11 cellular contexts compared by ENCODE assay signal in genomic region chr7:10022957-10023356, GRCh38.
A peak's percentile ranks its signal among the peaks of the same experiment; 100 is the strongest.
DNase-seq lines count a peak whose midpoint lies in the region; ATAC-seq and TF ChIP-seq lines count a peak whose summit lies in the region.
"Had no signal": no experiment of that assay in that cellular context is flagged by ENCODE, and none has a peak within 500 bp of the region (broad histone marks: within the 10 kb centered on the region; RNA-seq: fewer than 3 reads in every experiment).

No MANE protein-coding gene starts in this region.

- no peak overlapping the region for H3K27ac ChIP-seq in 22Rv1
- H3K27ac ChIP-seq in SK-N-SH (ENCODE audit: low read depth in 2 of 2, low read length in 1 of 2) = no peak overlapping the region; a peak in 1 of 4 replicates
- H3K27ac ChIP-seq in CD8-positive, alpha-beta memory T cell (ENCODE audit: low read depth, low read length) = no peak overlapping the region
- H3K27ac ChIP-seq: BLaER1 treated with 17β-estradiol and CSF1 and Interleukin-3, amounts not matched to agents 10 nM and 100 nM had no signal

- TF ChIP-seq CTCF in 22Rv1 (IDR thresholded peaks at IDR 0.05) (peak; percentile 82), SK-N-SH (IDR thresholded peaks at IDR 0.05) (no peak)

- TF ChIP-seq RAD21 in SK-N-SH (IDR thresholded peaks at IDR 0.05; ENCODE audit: low read length) = peak; percentile 69

- H4K20me1 ChIP-seq in SK-N-SH (ENCODE audit: insufficient read depth) = no peaks in the 10 kb centered on the region
- H4K20me1 ChIP-seq: BLaER1 treated with 17β-estradiol and CSF1 and Interleukin-3, amounts not matched to agents 10 nM and 100 nM had no signal

- peak; percentile 6 for DNase-seq in HEK293T (ENCODE audit: extremely low spot score)
- DNase-seq in SK-N-SH = peak; percentile 13
- peak; percentile 40 for DNase-seq in iPS-NIHi11 (ENCODE audit: low spot score)
- DNase-seq in CD8-positive, alpha-beta memory T cell = no peak
- DNase-seq in effector CD4-positive, alpha-beta T cell = no peak
- DNase-seq: stimulated activated CD4-positive, alpha-beta T cell treated with anti-CD3 and anti-CD28 coated beads, Interleukin-15, amount 100 ng/mL, for 24 hours; T-helper 1 cell had no signal

- POLR2A ChIA-PET in HEK293T (lab: Yijun Ruan, JAX) (no interaction called here), SK-N-SH (lab: Yijun Ruan, JAX) (no interaction called here)
- POLR2A ChIA-PET in CD8-positive, alpha-beta memory T cell (lab: Charles Lee) = no interaction called here

- H3K36me3 Mint-ChIP-seq in CD8-positive, alpha-beta memory T cell = no peaks in the 10 kb centered on the region

- H3K9me3 ChIP-seq in SK-N-SH = peaks cover 16% of the 10 kb centered on the region; the same call in 1 of the 2 replicates
- H3K9me3 ChIP-seq in CD8-positive, alpha-beta memory T cell (ENCODE audit: low read length) = no peaks in the 10 kb centered on the region
- H3K9me3 ChIP-seq: BLaER1 treated with 17β-estradiol and CSF1 and Interleukin-3, amounts not matched to agents 10 nM and 100 nM had no signal

- no peak overlapping the region for H2AFZ ChIP-seq in SK-N-SH (ENCODE audit: low read depth)

- H3K27me3 ChIP-seq in SK-N-SH (ENCODE audit: insufficient read depth) = no peaks in the 10 kb centered on the region
- no peaks in the 10 kb centered on the region for H3K27me3 ChIP-seq in CD8-positive, alpha-beta memory T cell (ENCODE audit: insufficient read depth, low read length, poor library complexity, severe bottlenecking)
- H3K27me3 ChIP-seq: BLaER1 treated with 17β-estradiol and CSF1 and Interleukin-3, amounts not matched to agents 10 nM and 100 nM had no signal

- no peak overlapping the region for H3K9ac ChIP-seq in SK-N-SH
- H3K9ac ChIP-seq: BLaER1 treated with 17β-estradiol and CSF1 and Interleukin-3, amounts not matched to agents 10 nM and 100 nM had no signal

- CTCF ChIA-PET in HEK293T (lab: Yijun Ruan, JAX) (no interaction called here), SK-N-SH (lab: Yijun Ruan, JAX) (interaction anchor here (0.6 to 2.3 kb wide), 5 partner anchors 11 to 560 kb away, joined by 3 to 5 read pairs (median 3); no protein-coding TSS in a partner anchor)
- CTCF ChIA-PET in CD8-positive, alpha-beta memory T cell (lab: Charles Lee) = no interaction called here

- H3F3A ChIP-seq in SK-N-SH (replicated peaks; ENCODE audit: insufficient read depth) = no peaks in the 10 kb centered on the region

- H3K4me2 ChIP-seq in SK-N-SH = no peak overlapping the region
- H3K4me2 ChIP-seq: BLaER1 treated with 17β-estradiol and CSF1 and Interleukin-3, amounts not matched to agents 10 nM and 100 nM had no signal

- 28% methylated on average over 2 of the region's 2 CpGs for WGBS in SK-N-SH (ENCODE audit: low lambda C conversion rate)

- no peaks in the 10 kb centered on the region for H3K79me2 ChIP-seq in SK-N-SH (ENCODE audit: insufficient read depth)

- H3K4me3 Mint-ChIP-seq in CD8-positive, alpha-beta memory T cell = no peak overlapping the region

- no peak overlapping the region for H3K4me3 ChIP-seq in SK-N-SH (ENCODE audit: low read depth in 2 of 2, low read length in 1 of 2)
- H3K4me3 ChIP-seq in CD8-positive, alpha-beta memory T cell (ENCODE audit: low read length) = no peak overlapping the region
- H3K4me3 ChIP-seq: BLaER1 treated with 17β-estradiol and CSF1 and Interleukin-3, amounts not matched to agents 10 nM and 100 nM had no signal

- no peak for TF ChIP-seq EP300 in SK-N-SH (IDR thresholded peaks at IDR 0.05; ENCODE audit: borderline replicate concordance in 1 of 2, low read depth in 1 of 2, low read length in 1 of 2)

- no peaks in the 10 kb centered on the region for H3K9me2 ChIP-seq in SK-N-SH

- peaks cover 0 to 19% (median 11%) of the 10 kb centered on the region in 5 donors for H3K9me3 Mint-ChIP-seq in CD8-positive, alpha-beta memory T cell

- ATAC-seq in HG03469 (IDR thresholded peaks at IDR 0.05; ENCODE audit: unreplicated experiment) (no peak), HG02623 (IDR thresholded peaks at IDR 0.05; ENCODE audit: unreplicated experiment) (no peak)

- H3K4me1 ChIP-seq in SK-N-SH (ENCODE audit: control insufficient read depth in 1 of 2, insufficient read depth in 2 of 2, low read depth in 1 of 2, low read length in 1 of 2) = no peaks in the 10 kb centered on the region
- no peaks in the 10 kb centered on the region for H3K4me1 ChIP-seq in CD8-positive, alpha-beta memory T cell (ENCODE audit: insufficient read depth, low read length)
- H3K4me1 ChIP-seq: BLaER1 treated with 17β-estradiol and CSF1 and Interleukin-3, amounts not matched to agents 10 nM and 100 nM had no signal

- peaks cover 0 to 4% of the 10 kb centered on the region in 2 experiments for H3K36me3 ChIP-seq in SK-N-SH (replicated peaks in 1 of 2; ENCODE audit: control insufficient read depth in 1 of 2, insufficient read depth in 2 of 2, low read length in 1 of 2)
- no peaks in the 10 kb centered on the region for H3K36me3 ChIP-seq in CD8-positive, alpha-beta memory T cell (ENCODE audit: insufficient read depth, low read length)
- H3K36me3 ChIP-seq: BLaER1 treated with 17β-estradiol and CSF1 and Interleukin-3, amounts not matched to agents 10 nM and 100 nM had no signal

- H3K27me3 Mint-ChIP-seq in CD8-positive, alpha-beta memory T cell = no peaks in the 10 kb centered on the region

- no peaks in the 10 kb centered on the region for H3K4me1 Mint-ChIP-seq in CD8-positive, alpha-beta memory T cell

- H3K27ac Mint-ChIP-seq in CD8-positive, alpha-beta memory T cell = no peak overlapping the region

TF ChIP-seq in HEK293T, 16 proteins besides CTCF, POLR2A, EP300 and RAD21:
- no peak for TF ChIP-seq TARDBP (IDR thresholded peaks at IDR 0.05)
- TF ChIP-seq BHLHE40 (IDR thresholded peaks at IDR 0.05; ENCODE audit: borderline replicate concordance) = no peak
- TF ChIP-seq LEF1 (IDR thresholded peaks at IDR 0.05; ENCODE audit: borderline replicate concordance) = no peak
- no peak for TF ChIP-seq PKNOX1 (IDR thresholded peaks at IDR 0.05)
- TF ChIP-seq FOXK2 (IDR thresholded peaks at IDR 0.05) = no peak
TF ChIP-seq in HEK293T: peak in this region for 0.

TF ChIP-seq in SK-N-SH, 30 proteins besides CTCF, POLR2A, EP300 and RAD21:
- TF ChIP-seq MEF2A (IDR thresholded peaks at IDR 0.05; ENCODE audit: borderline replicate concordance, low read depth) (no peak), RCOR1 (IDR thresholded peaks at IDR 0.05; ENCODE audit: low read length) (0 out of 2 replicates have a peak, but pooled peaks have one; percentile 27)

Comparison
In these comparisons a context has a peak if more than half of its experiments do, and no peak if none do; other contexts are left out.
1. DNase-seq: peak in HEK293T (single experiment), SK-N-SH (single experiment) and iPS-NIHi11 (single experiment); none in CD8-positive, alpha-beta memory T cell (0 of 5) and effector CD4-positive, alpha-beta T cell (single experiment).